Comparison of ENCODE assay signal across 23 cellular contexts in genomic region chr10:5462841-5463293, GRCh38. TPM values are rescaled to one million over a fixed set of nuclear protein-coding genes. Genes with fewer than 3 reads are reported as not detected.
"Had no signal": no experiment of that assay in that cellular context is flagged by ENCODE, and none has a peak within 500 bp of the region (broad histone marks: within the 10 kb centered on the region; RNA-seq: fewer than 3 reads in every experiment).

No MANE protein-coding gene starts in this region.

- H3K4me3 ChIP-seq: mucosa of descending colon, skin epidermis, upper lobe of left lung had no signal

- H3K9me3 ChIP-seq: mucosa of descending colon, neutrophil, upper lobe of left lung had no signal

- H3K27me3 Mint-ChIP-seq: activated naive CD4-positive, alpha-beta T cell treated with anti-CD3 and anti-CD28 coated beads, Interleukin-2, amount 50 U/mL, for 24 hours; central memory CD8-positive, alpha-beta T cell had no signal

- H3K27me3 ChIP-seq: brain microvascular endothelial cell, neutrophil, upper lobe of left lung had no signal

- DNase-seq: activated CD4-positive, alpha-beta T cell treated with anti-CD3 and anti-CD28 coated beads for 4 hours; activated CD8-positive, alpha-beta T cell treated with anti-CD3 and anti-CD28 coated beads for 36 hours; activated effector memory CD4-positive, alpha-beta T cell treated with anti-CD3 and anti-CD28 coated beads, Interleukin-2, amount 50 U/mL, for 16 hours; activated T-cell treated with anti-CD3 and anti-CD28 coated beads, Interleukin-2, amount 50 U/mL, for 48 hours; brain microvascular endothelial cell; effector memory CD4-positive, alpha-beta T cell; hippocampal formation; mucosa of descending colon; naive thymus-derived CD8-positive, alpha-beta T cell; posterior cingulate gyrus; retina; stimulated activated CD4-positive, alpha-beta T cell treated with anti-CD3 and anti-CD28 coated beads, Interleukin-4, amount 100 ng/mL, for 24 hours; stimulated activated naive CD4-positive, alpha-beta T cell treated with Interleukin-2 at 50 U/mL for 16 hours; T-helper 2 cell; upper lobe of left lung had no signal

- H3K27ac Mint-ChIP-seq: activated CD8-positive, alpha-beta T cell treated with anti-CD3 and anti-CD28 coated beads for 36 hours; activated naive CD4-positive, alpha-beta T cell treated with anti-CD3 and anti-CD28 coated beads, Interleukin-2, amount 50 U/mL, for 24 hours had no signal

- H3K9me3 Mint-ChIP-seq: activated CD8-positive, alpha-beta T cell treated with anti-CD3 and anti-CD28 coated beads for 36 hours; activated naive CD4-positive, alpha-beta T cell treated with anti-CD3 and anti-CD28 coated beads, Interleukin-2, amount 50 U/mL, for 24 hours; central memory CD8-positive, alpha-beta T cell had no signal

- H3K4me1 Mint-ChIP-seq: central memory CD8-positive, alpha-beta T cell had no signal

- H3K27ac ChIP-seq: brain microvascular endothelial cell, neutrophil, upper lobe of left lung had no signal

- ATAC-seq: activated CD8-positive, alpha-beta T cell treated with anti-CD3 and anti-CD28 coated beads for 36 hours; mucosa of descending colon; naive thymus-derived CD8-positive, alpha-beta T cell; WTC11 had no signal

- H3K4me3 Mint-ChIP-seq: activated CD8-positive, alpha-beta T cell treated with anti-CD3 and anti-CD28 coated beads for 36 hours; activated naive CD4-positive, alpha-beta T cell treated with anti-CD3 and anti-CD28 coated beads, Interleukin-2, amount 50 U/mL, for 24 hours; central memory CD8-positive, alpha-beta T cell; naive thymus-derived CD8-positive, alpha-beta T cell; WTC11 had no signal

RNA-seq across cellular contexts. Expression of gene CALML5, which starts 36.5 kb away (rescaled TPM):
- total RNA-seq: activated CD8-positive, alpha-beta T cell treated with anti-CD3 and anti-CD28 coated beads for 36 hours; glomerular endothelial cell; left lobe of liver; lung microvascular endothelial cell; mucosa of descending colon; naive thymus-derived CD8-positive, alpha-beta T cell; upper lobe of left lung; WTC11 had no signal
- polyA plus RNA-seq: naive thymus-derived CD8-positive, alpha-beta T cell had no signal

RNA-seq across cellular contexts. Expression of gene TUBAL3, which starts 58.2 kb away (rescaled TPM):
- total RNA-seq: activated CD8-positive, alpha-beta T cell treated with anti-CD3 and anti-CD28 coated beads for 36 hours; left lobe of liver; lung microvascular endothelial cell; naive thymus-derived CD8-positive, alpha-beta T cell had no signal
- polyA plus RNA-seq: naive thymus-derived CD8-positive, alpha-beta T cell had no signal
